In genomic region chr16:55280622-55281021, GRCh38 we compare ENCODE assay signal across 14 cellular contexts. TPM values are rescaled to one million over a fixed set of nuclear protein-coding genes. Genes with fewer than 3 reads are reported as not detected.
"Had no signal": no experiment of that assay in that cellular context is flagged by ENCODE, and none has a peak within 500 bp of the region (broad histone marks: within the 10 kb centered on the region; RNA-seq: fewer than 3 reads in every experiment).

No MANE protein-coding gene starts in this region.

- DNase-seq: activated naive CD4-positive, alpha-beta T cell treated with anti-CD3 and anti-CD28 coated beads, Interleukin-2, amount 10 ng/mL, durations not matched to agents 7 days and 5 days; caudate nucleus; colonic mucosa; effector CD4-positive, alpha-beta T cell; naive B cell; uterus had no signal

- H3K79me2 ChIP-seq: hepatocyte had no signal

- H3K9me3 Mint-ChIP-seq: activated naive CD4-positive, alpha-beta T cell treated with anti-CD3 and anti-CD28 coated beads, Interleukin-2, amount 10 ng/mL, durations not matched to agents 7 days and 5 days; activated T-helper 2 cell treated with anti-CD3 and anti-CD28 coated beads, Interferon-gamma antibody, Interleukin-2, Interleukin-4, amounts not matched to agents 10 μg/mL and 5 μg/mL and 100 μg/mL, durations not matched to agents 14 hours and 24 hours and 36 hours; mesothelial cell of epicardium had no signal

- H2AFZ ChIP-seq: hepatocyte had no signal

- H3K36me3 Mint-ChIP-seq: activated naive CD4-positive, alpha-beta T cell treated with anti-CD3 and anti-CD28 coated beads, Interleukin-2, amount 10 ng/mL, durations not matched to agents 7 days and 5 days; mesothelial cell of epicardium; naive B cell had no signal

- H3K4me2 ChIP-seq: hepatocyte, smooth muscle cell had no signal

- H3K4me1 Mint-ChIP-seq: activated naive CD4-positive, alpha-beta T cell treated with anti-CD3 and anti-CD28 coated beads, Interleukin-2, amount 10 ng/mL, durations not matched to agents 7 days and 5 days; naive B cell had no signal

- H3K4me3 ChIP-seq: colonic mucosa, hepatocyte, right atrium auricular region, smooth muscle cell, uterus had no signal

- H3K4me3 Mint-ChIP-seq: activated naive CD4-positive, alpha-beta T cell treated with anti-CD3 and anti-CD28 coated beads, Interleukin-2, amount 10 ng/mL, durations not matched to agents 7 days and 5 days; mesothelial cell of epicardium; naive B cell had no signal

- H3K4me1 ChIP-seq: colonic mucosa, right atrium auricular region, uterus had no signal

- H3K27ac ChIP-seq: colonic mucosa, hepatocyte, neutrophil, right atrium auricular region, uterus had no signal

- H3K27me3 ChIP-seq: colonic mucosa, hepatocyte, right atrium auricular region, uterus had no signal

- H3K9me3 ChIP-seq: colonic mucosa, neutrophil, right atrium auricular region, uterus had no signal

- H3K36me3 ChIP-seq: colonic mucosa, neutrophil, right atrium auricular region, uterus had no signal

- H3K27me3 Mint-ChIP-seq: activated naive CD4-positive, alpha-beta T cell treated with anti-CD3 and anti-CD28 coated beads, Interleukin-2, amount 10 ng/mL, durations not matched to agents 7 days and 5 days had no signal

- H3K27ac Mint-ChIP-seq: activated naive CD4-positive, alpha-beta T cell treated with anti-CD3 and anti-CD28 coated beads, Interleukin-2, amount 10 ng/mL, durations not matched to agents 7 days and 5 days; activated T-helper 2 cell treated with anti-CD3 and anti-CD28 coated beads, Interferon-gamma antibody, Interleukin-2, Interleukin-4, amounts not matched to agents 10 μg/mL and 5 μg/mL and 100 μg/mL, durations not matched to agents 14 hours and 24 hours and 36 hours; mesothelial cell of epicardium; naive B cell had no signal

RNA-seq across cellular contexts. Expression of gene IRX6, which starts 43.4 kb away (rescaled TPM):
- total RNA-seq: activated T-helper 2 cell treated with anti-CD3 and anti-CD28 coated beads, Interferon-gamma antibody, Interleukin-2, Interleukin-4, amounts not matched to agents 10 μg/mL and 5 μg/mL and 100 μg/mL, durations not matched to agents 14 hours and 24 hours and 36 hours; colonic mucosa; endothelial cell of umbilical vein; fibroblast of lung; smooth muscle cell had no signal
- polyA plus RNA-seq: endothelial cell of umbilical vein, fibroblast of lung, hepatocyte, smooth muscle cell had no signal
